20 cellular contexts compared by ENCODE assay signal in the genomic region with DNA sequence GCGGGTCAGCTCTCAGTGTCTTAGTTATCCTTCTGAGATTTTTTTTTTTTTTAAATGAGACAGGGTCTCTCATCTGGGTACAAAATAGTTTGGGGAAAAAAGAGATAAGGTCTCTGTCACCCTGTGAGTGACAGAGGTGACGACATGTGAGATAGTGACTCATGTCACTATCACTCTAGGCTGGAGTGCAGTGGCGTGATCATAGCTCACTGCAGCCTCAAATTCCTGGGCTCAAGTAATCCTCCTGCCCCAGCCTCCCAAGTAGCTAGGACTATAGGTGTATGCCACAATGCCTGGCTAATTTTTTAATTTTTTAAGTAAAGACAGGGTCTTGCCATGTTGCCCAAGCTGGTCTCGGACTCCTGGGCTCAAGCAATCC.
"Had no signal": no experiment of that assay in that cellular context is flagged by ENCODE, and none has a peak within 500 bp of the region (broad histone marks: within the 10 kb centered on the region; RNA-seq: fewer than 3 reads in every experiment).

No MANE protein-coding gene starts in this region.

- H3K4me3 ChIP-seq: lung, neural progenitor cell, tibial artery had no signal

- H3K27me3 ChIP-seq: foreskin keratinocyte, neural progenitor cell, tibial artery had no signal

- H3K27ac Mint-ChIP-seq: activated naive CD4-positive, alpha-beta T cell treated with anti-CD3 and anti-CD28 coated beads for 36 hours; brain; mesothelial cell of epicardium; stimulated activated naive CD8-positive, alpha-beta T cell treated with anti-CD3 and anti-CD28 coated beads, Interleukin-15, Interleukin-2, amounts not matched to agents 100 ng/mL and 50 ng/mL, for 24 hours; T-helper 1 cell treated with Interleukin-12 subunit alpha and Interleukin-12 subunit beta and Interleukin-4 antibody, amounts not matched to agents 30 μg/mL and 1 μg/mL, for 36 hours; WTC11 had no signal

- H3K9me3 Mint-ChIP-seq: mesothelial cell of epicardium; stimulated activated naive CD8-positive, alpha-beta T cell treated with anti-CD3 and anti-CD28 coated beads, Interleukin-15, Interleukin-2, amounts not matched to agents 100 ng/mL and 50 ng/mL, for 24 hours; WTC11 had no signal

- DNase-seq: activated CD4-positive, alpha-beta T cell treated with anti-CD3 and anti-CD28 coated beads, Interleukin-2, amount 50 U/mL, for 1 hour; activated naive CD4-positive, alpha-beta T cell treated with anti-CD3 and anti-CD28 coated beads for 36 hours; activated T-cell treated with anti-CD3 and anti-CD28 coated beads for 4 hours; aorta; effector CD4-positive, alpha-beta T cell; foreskin keratinocyte; naive thymus-derived CD8-positive, alpha-beta T cell; posterior cingulate gyrus; stimulated activated CD4-positive, alpha-beta T cell treated with anti-CD3 and anti-CD28 coated beads, Interleukin-4, amount 100 ng/mL, for 1 hour; T1000 had no signal

- H3K36me3 ChIP-seq: neural progenitor cell had no signal

- H3K4me2 ChIP-seq: neural progenitor cell had no signal

- H3K4me3 Mint-ChIP-seq: activated naive CD4-positive, alpha-beta T cell treated with anti-CD3 and anti-CD28 coated beads for 36 hours; brain; dendritic cell treated with granulocyte-macrophage colony-stimulating factor and Interleukin-4, amounts not matched to agents 40 ng/mL and 50 ng/mL, for 4 days; mesothelial cell of epicardium; naive thymus-derived CD8-positive, alpha-beta T cell; neural progenitor cell; stimulated activated naive CD8-positive, alpha-beta T cell treated with anti-CD3 and anti-CD28 coated beads, Interleukin-15, Interleukin-2, amounts not matched to agents 100 ng/mL and 50 ng/mL, for 24 hours; T-helper 1 cell treated with Interleukin-12 subunit alpha and Interleukin-12 subunit beta and Interleukin-4 antibody, amounts not matched to agents 30 μg/mL and 1 μg/mL, for 36 hours; WTC11 had no signal

- ATAC-seq: foreskin keratinocyte; left lobe of liver; naive thymus-derived CD8-positive, alpha-beta T cell; WTC11 had no signal

- H3K27ac ChIP-seq: foreskin keratinocyte, neural progenitor cell, tibial artery had no signal

- H3K27me3 Mint-ChIP-seq: brain; dendritic cell treated with granulocyte-macrophage colony-stimulating factor and Interleukin-4, amounts not matched to agents 40 ng/mL and 50 ng/mL, for 4 days; naive thymus-derived CD8-positive, alpha-beta T cell; stimulated activated naive CD8-positive, alpha-beta T cell treated with anti-CD3 and anti-CD28 coated beads, Interleukin-15, Interleukin-2, amounts not matched to agents 100 ng/mL and 50 ng/mL, for 24 hours had no signal

- H3K36me3 Mint-ChIP-seq: neural progenitor cell had no signal

- H2AFZ ChIP-seq: neural progenitor cell had no signal

- H3K9me3 ChIP-seq: tibial artery had no signal
